1 cellular context compared by ENCODE assay signal in the genomic region with DNA sequence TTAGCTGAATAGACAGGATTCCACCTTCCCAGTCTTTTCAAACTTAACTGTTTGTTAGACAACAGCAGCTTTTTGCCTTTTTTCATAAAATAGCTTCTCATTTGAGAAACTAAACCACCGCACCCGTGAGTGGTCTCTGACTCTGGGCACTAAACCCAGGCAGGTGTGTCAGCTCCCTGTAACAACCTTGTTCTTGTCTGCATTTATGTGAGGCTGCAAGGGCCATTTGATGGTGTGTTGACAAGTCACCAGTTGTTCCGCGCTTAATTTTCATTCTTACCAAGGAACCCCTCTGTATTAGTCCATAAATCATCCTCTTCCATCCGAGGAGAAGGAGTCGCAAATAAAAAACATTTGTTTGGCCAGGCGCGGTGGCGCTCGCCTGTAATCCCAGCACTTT.
TF ChIP-seq lines count a peak whose summit lies in the region.

No MANE protein-coding gene starts in this region.

TF ChIP-seq in SK-N-SH, 30 proteins besides CTCF, POLR2A, EP300 and RAD21 (continued from another document):
- no peak for TF ChIP-seq PBX3 (IDR thresholded peaks at IDR 0.05)
- TF ChIP-seq RFX5 (IDR thresholded peaks at IDR 0.05; ENCODE audit: low read length) = no peak
- no peak for TF ChIP-seq RXRA (IDR thresholded peaks at IDR 0.05; ENCODE audit: borderline replicate concordance, low read depth)
- no peak for TF ChIP-seq GABPA (IDR thresholded peaks at IDR 0.05; ENCODE audit: low read depth)
- TF ChIP-seq REST (IDR thresholded peaks at IDR 0.05; ENCODE audit: low read depth, low read length) = no peak
- TF ChIP-seq EZH2phosphoT487 (IDR thresholded peaks at IDR 0.05; ENCODE audit: borderline replicate concordance, low read depth) = no peak
- no peak for TF ChIP-seq NRF1 (IDR thresholded peaks at IDR 0.05; ENCODE audit: low read depth, low read length)
TF ChIP-seq in SK-N-SH: peak in this region for 0.
